9 cellular contexts compared by ENCODE assay signal in genomic region chr11:975824-976223, GRCh38. TPM values are rescaled to one million over a fixed set of nuclear protein-coding genes. Genes with fewer than 3 reads are reported as not detected.
DNase-seq lines count a peak whose midpoint lies in the region; ATAC-seq, FAIRE-seq and TF ChIP-seq lines count a peak whose summit lies in the region.
"Had no signal": no experiment of that assay in that cellular context is flagged by ENCODE, and none has a peak within 500 bp of the region (broad histone marks: within the 10 kb centered on the region; RNA-seq: fewer than 3 reads in every experiment).

No MANE protein-coding gene starts in this region.

- H2AFZ ChIP-seq in GM23338: no peak overlapping the region

- no peak overlapping the region for H3K4me2 ChIP-seq in GM23338

- H3K27ac Mint-ChIP-seq in GM23338 (peak overlapping the region; percentile 61; the same call in 1 of the 2 replicates), WTC11 (peak overlapping the region; percentile 68), mesothelial cell of epicardium (no peak overlapping the region)

- H3K36me3 ChIP-seq in GM23338 (ENCODE audit: insufficient read depth): no peaks in the 10 kb centered on the region; the same call in none of the 2 replicates

- peaks cover 14% of the 10 kb centered on the region for H3K4me1 Mint-ChIP-seq in GM23338
- H3K4me1 Mint-ChIP-seq in WTC11: peaks cover 12% of the 10 kb centered on the region
- peaks cover 3% of the 10 kb centered on the region for H3K4me1 Mint-ChIP-seq in mesothelial cell of epicardium

- H3K36me3 Mint-ChIP-seq in GM23338 (ENCODE audit: low read depth): peaks cover 50% of the 10 kb centered on the region
- H3K36me3 Mint-ChIP-seq in WTC11: peaks cover 31% of the 10 kb centered on the region
- peaks cover 27% of the 10 kb centered on the region for H3K36me3 Mint-ChIP-seq in mesothelial cell of epicardium

- no peaks in the 10 kb centered on the region; the same call in 2 of the 3 replicates for H3K9me3 Mint-ChIP-seq in GM23338
- no peaks in the 10 kb centered on the region for H3K9me3 Mint-ChIP-seq in WTC11
- H3K9me3 Mint-ChIP-seq in mesothelial cell of epicardium: no peaks in the 10 kb centered on the region

- CTCF ChIA-PET in WTC11 (lab: Charles Lee): interaction anchor here (0.6 to 4.2 kb wide), 14 partner anchors 20 to 81 kb away, joined by 3 to 29 read pairs (median 4); partner anchors contain the start of gene CHID1

- peaks cover 10% of the 10 kb centered on the region for H3K27me3 Mint-ChIP-seq in GM23338 (ENCODE audit: insufficient read depth, low read depth, poor library complexity)
- H3K27me3 Mint-ChIP-seq in WTC11 (ENCODE audit: low read depth): no peaks in the 10 kb centered on the region
- no peaks in the 10 kb centered on the region for H3K27me3 Mint-ChIP-seq in mesothelial cell of epicardium (ENCODE audit: low read depth)

- H3K4me3 Mint-ChIP-seq in GM23338 (no peak overlapping the region), WTC11 (no peak overlapping the region), mesothelial cell of epicardium (no peak overlapping the region)

- TF ChIP-seq CTCF in GM23338 (conservative IDR thresholded peaks at IDR 0.05; ENCODE audit: low read depth in 2 of 2) (peak; percentile 39 to 74), WTC11 (IDR thresholded peaks at IDR 0.05) (no peak), mesothelial cell of epicardium (IDR thresholded peaks at IDR 0.05; ENCODE audit: unreplicated experiment) (no peak), GM20000 (IDR thresholded peaks at IDR 0.05; ENCODE audit: extremely low read depth, missing control alignments) (no peak)

- H3K4me3 ChIP-seq in GM23338: no peak overlapping the region

- no peaks in the 10 kb centered on the region for H3K4me1 ChIP-seq in GM23338 (ENCODE audit: insufficient read depth)

- H3K27ac ChIP-seq in GM23338 (ENCODE audit: low read depth): no peak overlapping the region

- H3K27me3 ChIP-seq in GM23338 (ENCODE audit: insufficient read depth): no peaks in the 10 kb centered on the region

- FAIRE-seq in urothelium cell line (lab: Jason Lieb, UNC): no peak

- H3K9me2 ChIP-seq in GM23338 (ENCODE audit: insufficient read depth): no peaks in the 10 kb centered on the region

- POLR2A ChIA-PET in WTC11 (lab: Charles Lee): interaction anchor here (1.2 kb wide), 1 partner anchor 65 kb away, joined by 4 read pairs; the partner anchor contains the start of gene CHID1

- H3F3A ChIP-seq in GM23338 (replicated peaks; ENCODE audit: low read depth): no peaks in the 10 kb centered on the region

- H3K79me2 ChIP-seq in GM23338 (replicated peaks; ENCODE audit: insufficient read depth): peaks cover 8% of the 10 kb centered on the region; the same call in 1 of the 2 replicates

- H4K20me1 ChIP-seq in GM23338 (replicated peaks; ENCODE audit: insufficient read depth): no peaks in the 10 kb centered on the region

- peak; percentile 89 for ATAC-seq in GM23338
- ATAC-seq in WTC11: peak; percentile 89

- peak; percentile 75 for DNase-seq in AG08396 (ENCODE audit: low spot score)
- DNase-seq in GM23338 (ENCODE audit: low spot score): peak; percentile 82
- DNase-seq in WTC11 (ENCODE audit: low spot score): peak; percentile 72
- peak; percentile 75 for DNase-seq in islet precursor cell
- no peak for DNase-seq in urothelium cell line (ENCODE audit: low spot score)
- no peak for DNase-seq in GF-D8 (lab: John Stamatoyannopoulos, UW)
- no peak for DNase-seq in mesothelial cell of epicardium (ENCODE audit: low spot score in 2 of 2, unreplicated experiment in 2 of 2)
- no peak for DNase-seq in GM20000 (ENCODE audit: low spot score)
- DNase-seq: activated T-cell treated with anti-CD3 and anti-CD28 coated beads, Interleukin-2, amount 50 U/mL, for 1 hour had no signal

TF ChIP-seq in GM23338, 12 proteins besides CTCF, POLR2A, EP300 and RAD21:
- TF ChIP-seq CREB1 (CRISPR knock-in tag; IDR thresholded peaks at IDR 0.05; ENCODE audit: low read depth) (no peak), STAT1 (IDR thresholded peaks at IDR 0.05; ENCODE audit: unreplicated experiment) (no peak), EZH2 (IDR thresholded peaks at IDR 0.05; ENCODE audit: low read depth, unreplicated experiment) (no peak), POLR2AphosphoS5 (IDR thresholded peaks at IDR 0.05; ENCODE audit: low read depth) (no peak)

TF ChIP-seq in WTC11, 78 proteins besides CTCF, POLR2A, EP300 and RAD21:
- TF ChIP-seq IRF1 (CRISPR knock-in tag; IDR thresholded peaks at IDR 0.05) (no peak), MAX (CRISPR knock-in tag; IDR thresholded peaks at IDR 0.05) (peak; percentile 43; the same call in 1 of the 2 replicates)

RNA-seq across cellular contexts. Expression of gene AP2A2, which starts 50.2 kb away (rescaled TPM):
- total RNA-seq in GM23338 (2014; rRNA removed; shearing (Covaris generic)): 36.4 and 47.5 TPM in 2 replicates
- 23.7 and 28.4 TPM in 2 replicates for polyA plus RNA-seq in GM23338 (2016; fragmentation: Nextera tagmentation; extraction: Ambion mirVana)
- total RNA-seq in WTC11 (2021) (47.1 to 52.3 TPM (median 51.0 TPM) in 3 replicates), mesothelial cell of epicardium (74.9 to 89.1 TPM (median 86.6 TPM) in 3 replicates)

Comparison
In these comparisons a context has a peak if more than half of its experiments do, and no peak if none do; other contexts are left out.
1. DNase-seq: peak in AG08396 (single experiment), GM23338 (single experiment), WTC11 (single experiment) and islet precursor cell (single experiment); none in urothelium cell line (single experiment), GF-D8 (single experiment), mesothelial cell of epicardium (0 of 2) and GM20000 (single experiment).
2. CTCF ChIP-seq: peak in GM23338 (2 of 2); none in WTC11 (single experiment), mesothelial cell of epicardium (single experiment) and GM20000 (single experiment).